8 cellular contexts compared by ENCODE assay signal in the genomic region with DNA sequence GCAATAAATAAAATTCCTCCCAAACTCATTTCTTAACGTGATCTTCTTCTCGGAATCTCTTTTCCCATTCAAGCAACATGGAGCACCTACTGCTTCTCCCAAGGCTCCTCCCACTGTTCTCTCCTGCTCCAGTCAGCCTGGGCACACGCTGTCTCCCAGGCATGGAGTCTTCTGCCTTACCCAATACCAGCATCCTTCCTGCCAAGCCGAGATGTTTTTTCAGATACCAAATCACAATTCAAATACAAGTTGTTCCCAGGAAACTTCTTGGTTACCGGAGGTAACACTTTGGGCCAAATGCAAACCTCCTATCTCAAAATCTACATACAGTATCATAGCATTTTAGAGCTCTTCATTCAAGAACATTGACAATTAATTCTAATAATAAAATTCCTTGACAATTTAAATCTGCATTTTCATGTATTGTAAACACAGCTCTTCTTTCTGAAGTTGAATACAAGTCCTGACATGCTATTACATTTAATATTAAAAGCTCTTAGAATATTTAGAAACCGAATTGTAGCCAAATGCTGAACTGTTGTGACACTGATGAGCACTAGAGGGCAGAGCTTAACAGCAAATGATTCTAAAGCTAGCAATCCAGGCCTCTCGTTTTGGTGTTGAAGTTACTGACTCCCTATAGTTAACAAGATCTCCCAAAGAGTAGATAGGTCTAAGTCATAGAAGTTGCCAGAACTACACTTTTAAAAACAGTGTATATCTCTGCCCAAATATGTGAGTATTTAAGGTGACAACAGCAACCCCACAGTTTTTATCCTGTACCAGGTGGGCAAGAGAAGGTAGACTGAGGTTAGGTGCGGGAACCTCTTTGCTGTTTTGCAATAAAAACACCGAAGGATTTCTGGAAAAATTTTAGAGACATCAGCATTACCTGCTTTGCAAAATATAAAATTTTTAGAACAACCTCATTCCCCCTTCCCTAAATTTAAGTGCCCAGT. TPM values are rescaled to one million over a fixed set of nuclear protein-coding genes. Genes with fewer than 3 reads are reported as not detected.
DNase-seq lines count a peak whose midpoint lies in the region; ATAC-seq and TF ChIP-seq lines count a peak whose summit lies in the region.

No MANE protein-coding gene starts in this region.

- TF ChIP-seq CTCF in AG10803 (conservative IDR thresholded peaks at IDR 0.05; ENCODE audit: low read length) (peak; percentile 90), GM13976 (IDR thresholded peaks at IDR 0.05; ENCODE audit: borderline replicate concordance, control extremely low read depth, extremely low read depth, insufficient read depth, missing control alignments) (peak; percentile 64), OCI-LY1 (IDR thresholded peaks at IDR 0.05; ENCODE audit: low read length) (peak; percentile 74; the same call in 1 of the 2 replicates), heart left ventricle (IDR thresholded peaks at IDR 0.05) (peak; percentile 75 to 94 (median 88))

- no peak overlapping the region for H3K27ac Mint-ChIP-seq in activated naive CD8-positive, alpha-beta T cell treated with anti-CD3 and anti-CD28 coated beads, Interleukin-2, amount 50 U/mL, for 24 hours

- peak; percentile 78 for DNase-seq in AG10803 (ENCODE audit: low read depth)
- DNase-seq in GM13976 (ENCODE audit: low spot score) = peak; percentile 64
- peak; percentile 90 for DNase-seq in Karpas-422
- peak; percentile 27 for DNase-seq in activated naive CD8-positive, alpha-beta T cell treated with anti-CD3 and anti-CD28 coated beads, Interleukin-2, amount 50 U/mL, for 24 hours
- peak in 2 of 5 donors; percentile 49 to 56 for DNase-seq in heart left ventricle
- no peak for DNase-seq in sciatic nerve (ENCODE audit: low spot score)

- H3K27ac ChIP-seq in Karpas-422 (ENCODE audit: low read length) (no peak overlapping the region), OCI-LY1 (ENCODE audit: low read depth, low read length, poor library complexity, severe bottlenecking) (no peak overlapping the region), heart left ventricle (peak overlapping the region in 1 of 12 donors; percentile 34)

- WGBS in heart left ventricle, 4 donors = 49 to 61% (median 57%) methylated on average over 9 of the region's 9 CpGs

- H3K4me3 ChIP-seq in AG10803 (ENCODE audit: low read length) (no peak overlapping the region), Karpas-422 (ENCODE audit: low read length) (no peak overlapping the region), OCI-LY1 (ENCODE audit: low read depth, low read length, poor library complexity, severe bottlenecking) (no peak overlapping the region), heart left ventricle (no peak overlapping the region)

- H3K9me2 ChIP-seq in Karpas-422 (replicated peaks; ENCODE audit: insufficient read depth, low read length) (no peaks in the 10 kb centered on the region), OCI-LY1 (ENCODE audit: low read depth, low read length) (no peaks in the 10 kb centered on the region)

- TF ChIP-seq POLR2A in heart left ventricle (IDR thresholded peaks at IDR 0.05) = no peak

- H3K79me2 ChIP-seq in Karpas-422 (ENCODE audit: low read length) = no peaks in the 10 kb centered on the region
- no peaks in the 10 kb centered on the region for H3K79me2 ChIP-seq in OCI-LY1 (ENCODE audit: insufficient read depth, low read length)

- intact Hi-C loops in heart left ventricle (cut with DNase I) = loop anchor here (1.0 to 10.0 kb wide), 17 partner anchors 51 to 325 kb away; a partner anchor contains a TSS
- intact Hi-C loops in sciatic nerve (cut with DNase I) = loop anchor here (5.0 to 10.0 kb wide), 5 partner anchors 55 to 1822 kb away; a partner anchor contains a TSS

- peaks cover 3% of the 10 kb centered on the region for H3K27me3 Mint-ChIP-seq in activated naive CD8-positive, alpha-beta T cell treated with anti-CD3 and anti-CD28 coated beads, Interleukin-2, amount 50 U/mL, for 24 hours

- no peaks in the 10 kb centered on the region for H3F3A ChIP-seq in OCI-LY1 (ENCODE audit: insufficient read depth, low read length)

- H3K4me2 ChIP-seq in Karpas-422 (ENCODE audit: low read depth, low read length, poor library complexity, severe bottlenecking) (no peak overlapping the region), OCI-LY1 (ENCODE audit: low read length) (no peak overlapping the region)

- no peaks in the 10 kb centered on the region for H3K4me1 ChIP-seq in Karpas-422 (ENCODE audit: low read length)
- no peaks in the 10 kb centered on the region for H3K4me1 ChIP-seq in OCI-LY1 (ENCODE audit: insufficient read depth, low read length, severe bottlenecking)
- peaks cover 0 to 34% (median 24%) of the 10 kb centered on the region in 12 donors for H3K4me1 ChIP-seq in heart left ventricle

- no peaks in the 10 kb centered on the region for H3K9me3 ChIP-seq in Karpas-422 (ENCODE audit: low read length)
- no peaks in the 10 kb centered on the region for H3K9me3 ChIP-seq in OCI-LY1 (ENCODE audit: low read length)
- H3K9me3 ChIP-seq in heart left ventricle = peaks cover 0 to 3% (median 0%) of the 10 kb centered on the region in 12 donors

- H2AFZ ChIP-seq in Karpas-422 (ENCODE audit: low read length) (no peak overlapping the region), OCI-LY1 (ENCODE audit: low read length) (no peak overlapping the region)

- no peaks in the 10 kb centered on the region for H3K9me3 Mint-ChIP-seq in activated naive CD8-positive, alpha-beta T cell treated with anti-CD3 and anti-CD28 coated beads, Interleukin-2, amount 50 U/mL, for 24 hours

- H3K36me3 ChIP-seq in Karpas-422 (ENCODE audit: insufficient read depth, low read length) (no peaks in the 10 kb centered on the region), OCI-LY1 (ENCODE audit: insufficient read depth, low read length) (no peaks in the 10 kb centered on the region), heart left ventricle (no peaks in the 10 kb centered on the region)

- H3K36me3 Mint-ChIP-seq in activated naive CD8-positive, alpha-beta T cell treated with anti-CD3 and anti-CD28 coated beads, Interleukin-2, amount 50 U/mL, for 24 hours (ENCODE audit: low read depth) = no peaks in the 10 kb centered on the region

- no peak for ATAC-seq in activated naive CD8-positive, alpha-beta T cell treated with anti-CD3 and anti-CD28 coated beads, Interleukin-2, amount 50 U/mL, for 24 hours
- ATAC-seq in heart left ventricle (peak; percentile 47 to 68 (median 60)), sciatic nerve (peak; percentile 86), HG03095 (IDR thresholded peaks at IDR 0.05; ENCODE audit: unreplicated experiment) (no peak)

- no peaks in the 10 kb centered on the region for H3K27me3 ChIP-seq in Karpas-422 (ENCODE audit: low read length)
- H3K27me3 ChIP-seq in OCI-LY1 (ENCODE audit: insufficient read depth, low read length) = no peaks in the 10 kb centered on the region
- H3K27me3 ChIP-seq in heart left ventricle = no peaks in the 10 kb centered on the region

- peaks cover 1% of the 10 kb centered on the region; the same call in 1 of the 2 replicates for H4K20me1 ChIP-seq in Karpas-422 (ENCODE audit: insufficient read depth, low read depth, low read length)
- H4K20me1 ChIP-seq in OCI-LY1 (ENCODE audit: insufficient read depth, low read length) = no peaks in the 10 kb centered on the region

- H3K9ac ChIP-seq in Karpas-422 (ENCODE audit: low read length) (no peak overlapping the region), OCI-LY1 (ENCODE audit: low read length) (no peak overlapping the region)

- in situ Hi-C loops in GM13976 (cut with MboI; ENCODE audit: low sequenced_read_pairs, unreplicated experiment) = loop anchor here (5.0 to 10.0 kb wide), 3 partner anchors 175 to 198 kb away; a partner anchor contains a TSS

- H3K4me3 Mint-ChIP-seq in activated naive CD8-positive, alpha-beta T cell treated with anti-CD3 and anti-CD28 coated beads, Interleukin-2, amount 50 U/mL, for 24 hours = no peak overlapping the region

- no peaks in the 10 kb centered on the region for H3K4me1 Mint-ChIP-seq in activated naive CD8-positive, alpha-beta T cell treated with anti-CD3 and anti-CD28 coated beads, Interleukin-2, amount 50 U/mL, for 24 hours

RNA-seq across cellular contexts. Expression of a gene that starts 52.3 kb away (rescaled TPM):
- total RNA-seq in Karpas-422 (2014; rRNA removed; shearing (Covaris generic); ENCODE audit: low replicate concordance) = 9.9 and 12.6 TPM in 2 replicates
- 10 to 100 TPM in 8 of 9 donors, 1 to 10 TPM in 1; 7.5 to 25.0 (median 17.3) TPM for total RNA-seq in heart left ventricle
- 1 to 10 TPM; 6.4 to 7.4 TPM for polyA plus RNA-seq in heart left ventricle
- 35.9 TPM for total RNA-seq in sciatic nerve

Comparison
In these comparisons a context has a peak if more than half of its experiments do, and no peak if none do; other contexts are left out.
1. ATAC-seq: peak in heart left ventricle (4 of 4) and sciatic nerve (single experiment); none in activated naive CD8-positive, alpha-beta T cell treated with anti-CD3 and anti-CD28 coated beads, Interleukin-2, amount 50 U/mL, for 24 hours (single experiment) and HG03095 (single experiment).
2. Peak in every context shown above with its lines, with median percentiles within 50 percentile points of each other: CTCF ChIP-seq.